In genomic region chr17:32444301-32445074, GRCh38 we compare ENCODE assay signal across 8 cellular contexts. TPM values are rescaled to one million over a fixed set of nuclear protein-coding genes. Genes with fewer than 3 reads are reported as not detected.
A peak's percentile ranks its signal among the peaks of the same experiment; 100 is the strongest.
DNase-seq lines count a peak whose midpoint lies in the region; ATAC-seq and TF ChIP-seq lines count a peak whose summit lies in the region.

Gene PSMD11, plus strand, starts transcription at chr17:32444510. Its CDS starts 14 bp downstream, at chr17:32444524.

- peak within 1 kb of the TSS; percentile 88 for H3K27ac ChIP-seq in HUES48 (ENCODE audit: low read depth, low read length)
- peak within 1 kb of the TSS; percentile 87 for H3K27ac ChIP-seq in endodermal cell (ENCODE audit: low read depth, low read length)

- H3K4me1 ChIP-seq in HUES48 (ENCODE audit: control insufficient read depth, insufficient read depth, low read length) (peaks cover 11% of the 10 kb centered on the region), NT2/D1 (ENCODE audit: insufficient read depth, insufficient read length) (no peaks in the 10 kb centered on the region), endodermal cell (ENCODE audit: control insufficient read depth, insufficient read depth, low read length) (no peaks in the 10 kb centered on the region)

- H3K36me3 Mint-ChIP-seq in Calu3 (ENCODE audit: insufficient read depth, unreplicated experiment), result peaks cover 54% of the 10 kb centered on the region
- H3K36me3 Mint-ChIP-seq in endodermal cell (ENCODE audit: low read depth), result peaks cover 21% of the 10 kb centered on the region

- DNase-seq in Calu3, result peak; percentile 99
- peak; percentile 89 for DNase-seq in NT2/D1 (ENCODE audit: low read depth, low spot score)
- peak; percentile 95 for DNase-seq in activated CD8-positive, alpha-beta memory T cell treated with anti-CD3 and anti-CD28 coated beads, Interleukin-2, amount 50 U/mL, for 1 hour (ENCODE audit: extremely low read depth)
- DNase-seq in endodermal cell, result peak; percentile 100
- DNase-seq in mesenteric fat pad (ENCODE audit: low spot score), result peak; percentile 99
- DNase-seq in stimulated activated CD8-positive, alpha-beta memory T cell treated with anti-CD3 and anti-CD28 coated beads, Interleukin-15, amount 100 ng/mL, for 24 hours (ENCODE audit: low read depth), result peak; percentile 98

- H3K36me3 ChIP-seq in HUES48 (ENCODE audit: control insufficient read depth, insufficient read depth, low read length) (peaks cover 38% of the 10 kb centered on the region), NT2/D1 (ENCODE audit: insufficient read depth, insufficient read length, low read length) (peaks cover 34% of the 10 kb centered on the region), endodermal cell (ENCODE audit: control insufficient read depth, insufficient read depth, low read length) (peaks cover 40% of the 10 kb centered on the region)

- TF ChIP-seq CTCF in Calu3 (IDR thresholded peaks at IDR 0.05; ENCODE audit: unreplicated experiment) (peak; percentile 96), endodermal cell (conservative IDR thresholded peaks at IDR 0.05) (no peak)

- intact Hi-C loops in Calu3 (cut with micrococcal nuclease; ENCODE audit: unreplicated experiment), result no loop called here

- no peaks in the 10 kb centered on the region; the same call in 1 of the 2 replicates for H3K27me3 ChIP-seq in HUES48 (ENCODE audit: control insufficient read depth, insufficient read depth, low read length)
- H3K27me3 ChIP-seq in NT2/D1 (ENCODE audit: insufficient read depth, insufficient read length), result peaks cover 19% of the 10 kb centered on the region
- H3K27me3 ChIP-seq in endodermal cell (ENCODE audit: control insufficient read depth, insufficient read depth, low read length, poor library complexity, severe bottlenecking), result peaks cover 5% of the 10 kb centered on the region

- peak; percentile 94 for ATAC-seq in GM21381 (IDR thresholded peaks at IDR 0.05; ENCODE audit: unreplicated experiment)

- BruUV-seq in Calu3 (replicated peaks; lab: Mats Ljungman, UMichigan), result TSS peak; percentile 98

- H3K4me3 ChIP-seq in HUES48 (ENCODE audit: low read depth, low read length) (peak within 1 kb of the TSS; percentile 99), NT2/D1 (ENCODE audit: insufficient read length, low read depth) (peak within 1 kb of the TSS; percentile 86), endodermal cell (ENCODE audit: low read length) (peak within 1 kb of the TSS; percentile 91)

- CTCF ChIA-PET in Calu3 (lab: Charles Lee), result interaction anchor here (0.6 to 3.5 kb wide), 11 partner anchors 11 to 157 kb away, joined by 3 to 22 read pairs (median 4); partner anchors contain the start of gene CDK5R1

- 0% methylated on average over 8 to 74 of the region's 74 CpGs for WGBS in endodermal cell (ENCODE audit: insufficient coverage in 1 of 2, insufficient read length in 1 of 2), 2 experiments

- H3K4me1 Mint-ChIP-seq in Calu3 (ENCODE audit: low read depth, unreplicated experiment) (peaks cover 20% of the 10 kb centered on the region), endodermal cell (peaks cover 12% of the 10 kb centered on the region)

- H3K9me3 ChIP-seq in HUES48 (ENCODE audit: control insufficient read depth, insufficient read depth, low read length) (no peaks in the 10 kb centered on the region), NT2/D1 (ENCODE audit: insufficient read depth, low read length) (no peaks in the 10 kb centered on the region; the same call in 1 of the 2 replicates), endodermal cell (ENCODE audit: control insufficient read depth, low read length) (peaks cover 11% of the 10 kb centered on the region)

- H3K9ac ChIP-seq in HUES48 (ENCODE audit: low read depth, low read length) (peak within 1 kb of the TSS; percentile 95), NT2/D1 (ENCODE audit: insufficient read length, low read depth) (peak within 1 kb of the TSS; percentile 89), endodermal cell (ENCODE audit: extremely low read depth, low read length, poor library complexity, severe bottlenecking) (peak within 1 kb of the TSS; percentile 86)

- H3K4me3 Mint-ChIP-seq in Calu3 (ENCODE audit: low read depth, unreplicated experiment) (peak within 1 kb of the TSS; percentile 89), endodermal cell (peak within 1 kb of the TSS; percentile 96)

- H3K27me3 Mint-ChIP-seq in Calu3 (ENCODE audit: unreplicated experiment) (no peaks in the 10 kb centered on the region), endodermal cell (ENCODE audit: insufficient read depth) (peaks cover 33% of the 10 kb centered on the region)

- H3K9me3 Mint-ChIP-seq in Calu3 (ENCODE audit: low read depth, unreplicated experiment) (no peaks in the 10 kb centered on the region), endodermal cell (peaks cover 11% of the 10 kb centered on the region)

- H3K27ac Mint-ChIP-seq in Calu3 (ENCODE audit: unreplicated experiment) (peak within 1 kb of the TSS; percentile 48), endodermal cell (peak within 1 kb of the TSS; percentile 97)

RNA-seq across cellular contexts. Expression of gene PSMD11, which starts in this region (rescaled TPM):
- 152 and 167 TPM in 2 replicates for total RNA-seq in Calu3 (2022)
- 100 to 1,000 TPM; 164 to 168 TPM for total RNA-seq in endodermal cell
- 75.7 TPM for polyA plus RNA-seq in endodermal cell (2013, experiment 1 of 2)
- polyA plus RNA-seq in endodermal cell (2013, experiment 2 of 2), result 80.7 TPM
- 104 TPM for total RNA-seq in mesenteric fat pad

Comparison
In these comparisons a context has a peak if more than half of its experiments do, and no peak if none do; other contexts are left out.
1. Peak in every context shown above with its lines: DNase-seq, ATAC-seq, H3K4me3 ChIP-seq and H3K27ac ChIP-seq.